17 cellular contexts compared by ENCODE assay signal in the genomic region with DNA sequence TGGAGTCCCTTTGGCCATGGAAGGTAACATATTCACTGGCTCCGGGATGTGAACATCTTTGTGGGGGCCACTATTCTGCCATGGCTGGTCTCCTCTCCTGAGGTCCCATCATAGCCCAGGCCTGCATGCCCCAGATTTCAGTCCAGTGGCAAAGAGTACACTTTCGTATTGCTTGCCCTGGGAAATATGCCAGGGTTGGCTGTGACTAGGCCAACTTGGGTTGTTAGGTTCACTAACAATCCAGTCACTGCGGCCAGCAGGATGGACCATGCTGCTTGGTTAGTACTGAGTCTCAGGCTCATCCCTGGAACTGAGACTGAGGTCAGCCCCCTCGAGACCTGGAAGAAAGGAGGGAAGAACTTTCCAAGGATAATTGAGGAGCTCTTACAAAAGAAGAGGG. TPM values are rescaled to one million over a fixed set of nuclear protein-coding genes. Genes with fewer than 3 reads are reported as not detected.
DNase-seq lines count a peak whose midpoint lies in the region; ATAC-seq and TF ChIP-seq lines count a peak whose summit lies in the region.
"Had no signal": no experiment of that assay in that cellular context is flagged by ENCODE, and none has a peak within 500 bp of the region (broad histone marks: within the 10 kb centered on the region; RNA-seq: fewer than 3 reads in every experiment).

No MANE protein-coding gene starts in this region.

- H3F3A ChIP-seq in GM23248 (ENCODE audit: insufficient read depth) = 0 out of 2 replicates have a peak, but pooled peaks cover 6% of the 10 kb centered on the region

- no peaks in the 10 kb centered on the region for H3K79me2 ChIP-seq in GM23248 (ENCODE audit: insufficient read depth)

- no peaks in the 10 kb centered on the region for H3K36me3 ChIP-seq in GM23248 (ENCODE audit: low read depth)
- H3K36me3 ChIP-seq: HAP-1 had no signal

- H3K9me3 ChIP-seq in GM23248 (ENCODE audit: low read depth) = no peaks in the 10 kb centered on the region
- H3K9me3 ChIP-seq: HAP-1 had no signal

- H3K4me3 ChIP-seq in GM23248 = no peak overlapping the region
- H3K4me3 ChIP-seq: GM12878, HAP-1 had no signal

- H2AFZ ChIP-seq in GM23248 = no peak overlapping the region

- H3K9ac ChIP-seq in GM23248 = no peak overlapping the region

- intact Hi-C loops in natural killer cell (cut with micrococcal nuclease) = no loop called here

- in situ Hi-C loops in GM23248 (cut with MboI) = no loop called here

- no peaks in the 10 kb centered on the region for H3K4me1 Mint-ChIP-seq in natural killer cell treated with Interleukin-12 subunit alpha and Interleukin-12 subunit beta and Interleukin-15 and Interleukin-18, amount 100 ng/mL, for 72 hours (ENCODE audit: low read depth in 2 of 2)
- no peaks in the 10 kb centered on the region for H3K4me1 Mint-ChIP-seq in natural killer cell
- H3K4me1 Mint-ChIP-seq: CD4-positive, alpha-beta memory T cell had no signal

- H3K4me1 ChIP-seq in GM23248 (ENCODE audit: insufficient read depth) = peaks cover 13% of the 10 kb centered on the region
- H3K4me1 ChIP-seq: HAP-1 had no signal

- H3K27me3 ChIP-seq in GM23248 (replicated peaks; ENCODE audit: insufficient read depth) = no peaks in the 10 kb centered on the region

- peak; percentile 22 for DNase-seq in natural killer cell treated with Interleukin-12 subunit alpha and Interleukin-12 subunit beta and Interleukin-15 and Interleukin-18, amount 100 ng/mL, for 72 hours (ENCODE audit: low spot score)
- DNase-seq in natural killer cell (no peak), GM23248 (peak; percentile 26), islet precursor cell (peak; percentile 35), midbrain (lab: John Stamatoyannopoulos, UW) (no peak), NCI-H2107 (lab: John Stamatoyannopoulos, UW) (no peak)
- DNase-seq: C1 segment of cervical spinal cord; Calu3; CD4-positive, alpha-beta memory T cell; COR-L47; DMS53; DMS79 treated with DMSO at 0.1 percent for 48 hours; GOT3; HFFc6 had no signal

- H3K27ac ChIP-seq in GM23248 = no peak overlapping the region

- peaks cover 1 to 4% of the 10 kb centered on the region in 2 donors for H3K27me3 Mint-ChIP-seq in natural killer cell treated with Interleukin-12 subunit alpha and Interleukin-12 subunit beta and Interleukin-15 and Interleukin-18, amount 100 ng/mL, for 72 hours
- peaks cover 0 to 11% of the 10 kb centered on the region in 2 donors for H3K27me3 Mint-ChIP-seq in natural killer cell (ENCODE audit: low read depth in 2 of 2)
- H3K27me3 Mint-ChIP-seq: CD4-positive, alpha-beta memory T cell had no signal

- H3K4me3 Mint-ChIP-seq in natural killer cell treated with Interleukin-12 subunit alpha and Interleukin-12 subunit beta and Interleukin-15 and Interleukin-18, amount 100 ng/mL, for 72 hours = no peak overlapping the region
- H3K4me3 Mint-ChIP-seq in natural killer cell = no peak overlapping the region
- H3K4me3 Mint-ChIP-seq: CD4-positive, alpha-beta memory T cell; HFFc6 had no signal

- no peaks in the 10 kb centered on the region for H3K36me3 Mint-ChIP-seq in natural killer cell treated with Interleukin-12 subunit alpha and Interleukin-12 subunit beta and Interleukin-15 and Interleukin-18, amount 100 ng/mL, for 72 hours
- H3K36me3 Mint-ChIP-seq in natural killer cell = no peaks in the 10 kb centered on the region

- H3K27ac Mint-ChIP-seq in natural killer cell treated with Interleukin-12 subunit alpha and Interleukin-12 subunit beta and Interleukin-15 and Interleukin-18, amount 100 ng/mL, for 72 hours = no peak overlapping the region
- no peak overlapping the region for H3K27ac Mint-ChIP-seq in natural killer cell

- no peaks in the 10 kb centered on the region for H4K20me1 ChIP-seq in GM23248 (ENCODE audit: insufficient read depth)

- no peak overlapping the region for H3K4me2 ChIP-seq in GM23248 (ENCODE audit: unreplicated experiment)

- no peak for TF ChIP-seq CTCF in natural killer cell (IDR thresholded peaks at IDR 0.05)

- H3K9me2 ChIP-seq in GM23248 (ENCODE audit: insufficient read depth) = no peaks in the 10 kb centered on the region

- H3K9me3 Mint-ChIP-seq in natural killer cell treated with Interleukin-12 subunit alpha and Interleukin-12 subunit beta and Interleukin-15 and Interleukin-18, amount 100 ng/mL, for 72 hours = no peaks in the 10 kb centered on the region
- H3K9me3 Mint-ChIP-seq in natural killer cell = no peaks in the 10 kb centered on the region
- H3K9me3 Mint-ChIP-seq: HFFc6 had no signal

- WGBS in GM23248 (ENCODE audit: low coverage in 1 of 2, low lambda C conversion rate in 2 of 2, missing lambda C conversion rate in 2 of 2), 2 experiments = 82 to 90% methylated on average over 4 of the region's 4 CpGs

- ATAC-seq in natural killer cell treated with Interleukin-12 subunit alpha and Interleukin-12 subunit beta and Interleukin-15 and Interleukin-18, amount 100 ng/mL, for 72 hours = no peak
- ATAC-seq in natural killer cell (no peak), HG03196 (IDR thresholded peaks at IDR 0.05; ENCODE audit: unreplicated experiment) (no peak)
- ATAC-seq: GM12878 had no signal

RNA-seq across cellular contexts. Expression of a gene that starts 9.8 kb away (rescaled TPM):
- total RNA-seq in natural killer cell treated with Interleukin-12 subunit alpha and Interleukin-12 subunit beta and Interleukin-15 and Interleukin-18, amount 100 ng/mL, for 72 hours = 10 to 100 TPM; 20.8 to 32.7 TPM
- 10 to 100 TPM; 16.7 to 18.9 (median 17.6) TPM for total RNA-seq in natural killer cell
- 3.7 and 4.9 TPM in 2 replicates for total RNA-seq in GM23248 (2014; rRNA removed; shearing (Covaris generic))
- polyA plus RNA-seq in GM23248 (2016; fragmentation: Nextera tagmentation; extraction: Ambion mirVana) = 16.8 and 18.7 TPM in 2 replicates

RNA-seq across cellular contexts. Expression of a gene that starts 19.9 kb away (rescaled TPM):
- 10 to 100 TPM; 46.6 to 93.0 TPM for total RNA-seq in natural killer cell treated with Interleukin-12 subunit alpha and Interleukin-12 subunit beta and Interleukin-15 and Interleukin-18, amount 100 ng/mL, for 72 hours
- total RNA-seq in natural killer cell = 10 to 100 TPM; 11.9 to 18.5 (median 14.1) TPM
- 45.0 and 62.0 TPM in 2 replicates for total RNA-seq in GM23248 (2014; rRNA removed; shearing (Covaris generic))
- 54.4 and 59.1 TPM in 2 replicates for polyA plus RNA-seq in GM23248 (2016; fragmentation: Nextera tagmentation; extraction: Ambion mirVana)

Comparison
In these comparisons a context has a peak if more than half of its experiments do, and no peak if none do; other contexts are left out.
1. DNase-seq: peak in natural killer cell treated with Interleukin-12 subunit alpha and Interleukin-12 subunit beta and Interleukin-15 and Interleukin-18, amount 100 ng/mL, for 72 hours (single experiment), GM23248 (single experiment) and islet precursor cell (single experiment); none in natural killer cell (single experiment), midbrain (single experiment) and NCI-H2107 (single experiment).